1 cellular context compared by ENCODE assay signal in the genomic region with DNA sequence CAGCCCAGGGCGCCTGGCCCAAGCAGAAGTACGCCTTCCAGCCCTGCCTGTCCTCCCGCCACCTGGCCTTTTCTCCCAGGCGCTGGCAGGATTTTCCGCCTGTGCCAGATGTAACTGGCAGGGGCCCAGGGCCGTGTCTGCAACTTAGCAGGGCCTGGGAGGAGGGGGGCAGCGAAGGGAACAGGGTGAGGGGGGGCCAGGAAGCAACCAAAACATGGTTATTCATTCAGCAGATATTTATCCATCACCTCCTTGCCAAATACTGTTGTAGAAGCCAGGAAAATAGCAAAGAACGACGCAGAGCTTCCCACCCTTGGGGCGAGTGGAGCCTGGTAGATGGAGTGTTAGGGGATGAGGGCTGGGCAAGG.
TF ChIP-seq lines count a peak whose summit lies in the region.

No MANE protein-coding gene starts in this region.

TF ChIP-seq in GM23338, 12 proteins besides CTCF, POLR2A, EP300 and RAD21 (continued from another document):
- no peak for TF ChIP-seq STAT1 (IDR thresholded peaks at IDR 0.05; ENCODE audit: unreplicated experiment)
